ENCODE assay signal across 8 cellular contexts in the genomic region with DNA sequence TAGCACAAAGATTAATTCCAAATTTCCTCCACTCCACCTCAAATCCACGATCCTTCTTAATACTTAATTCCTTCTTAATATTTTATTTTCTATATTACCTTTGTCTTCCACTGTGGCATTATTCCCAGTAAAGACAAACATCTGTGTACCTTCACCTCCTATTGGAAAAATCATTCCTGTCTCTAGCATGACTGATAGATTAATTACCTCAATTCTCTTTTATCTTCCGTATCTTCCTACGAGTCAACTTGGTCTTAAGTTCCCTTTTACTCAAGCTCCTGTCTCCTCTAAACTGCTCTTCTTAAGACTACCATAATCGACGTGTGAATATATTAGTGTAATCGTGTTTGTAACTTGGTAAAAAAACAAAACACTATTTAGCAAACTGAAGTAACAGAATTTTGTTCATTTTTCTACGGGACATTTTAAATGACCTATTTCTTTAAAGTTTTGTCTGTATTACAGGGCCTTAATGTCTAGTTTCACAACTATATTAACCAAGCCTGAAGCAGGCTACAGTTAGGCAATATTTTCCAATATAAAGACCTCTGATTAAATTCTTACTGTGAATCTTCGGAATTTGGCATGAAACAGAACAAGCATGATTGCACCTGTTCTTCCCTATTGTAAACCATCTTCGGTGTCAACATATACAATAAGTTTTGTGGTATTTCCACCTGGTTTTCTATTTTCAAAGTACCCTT. TPM values are rescaled to one million over a fixed set of nuclear protein-coding genes. Genes with fewer than 3 reads are reported as not detected.
DNase-seq lines count a peak whose midpoint lies in the region; TF ChIP-seq lines count a peak whose summit lies in the region.

No MANE protein-coding gene starts in this region.

- H3K27ac ChIP-seq in C4-2B = peak overlapping the region; percentile 97
- H3K27ac ChIP-seq in breast epithelium = peak overlapping the region; percentile 90 to 95

- TF ChIP-seq POLR2A in breast epithelium (IDR thresholded peaks at IDR 0.05) = no peak

- no peaks in the 10 kb centered on the region for H3K27me3 ChIP-seq in breast epithelium
- no peaks in the 10 kb centered on the region for H3K27me3 ChIP-seq in mucosa of stomach (ENCODE audit: control insufficient read depth, insufficient read depth, low read length)

- H3K4me1 ChIP-seq in breast epithelium (peaks cover 0 to 3% of the 10 kb centered on the region in 2 donors), mucosa of stomach (ENCODE audit: control insufficient read depth, insufficient read depth, low read length) (peaks cover 13% of the 10 kb centered on the region)

- H3K9me3 ChIP-seq in breast epithelium (no peaks in the 10 kb centered on the region), mucosa of stomach (ENCODE audit: control insufficient read depth, low read length) (no peaks in the 10 kb centered on the region)

- TF ChIP-seq CTCF in C4-2B (conservative IDR thresholded peaks at IDR 0.05) (no peak), breast epithelium (IDR thresholded peaks at IDR 0.05) (no peak)

- peak; percentile 51 to 76 for DNase-seq in Kasumi-1 (lab: John Stamatoyannopoulos, UW)
- no peak for DNase-seq in breast epithelium (ENCODE audit: low spot score in 2 of 2)
- DNase-seq in HPDE6-E6E7 (ENCODE audit: extremely low spot score) = no peak
- no peak for DNase-seq in iPS-NIHi7 (ENCODE audit: extremely low spot score)
- no peak for DNase-seq in NCI-H128 (lab: John Stamatoyannopoulos, UW; ENCODE audit: unreplicated experiment)
- no peak for DNase-seq in COLO668 (lab: John Stamatoyannopoulos, UW; ENCODE audit: unreplicated experiment)

- H3K36me3 ChIP-seq in breast epithelium = no peaks in the 10 kb centered on the region
- H3K36me3 ChIP-seq in mucosa of stomach (ENCODE audit: control insufficient read depth, insufficient read depth, low read length) = no peaks in the 10 kb centered on the region

- H3K4me3 ChIP-seq in breast epithelium = peak overlapping the region; percentile 81 to 96 (median 90)
- H3K4me3 ChIP-seq in mucosa of stomach (ENCODE audit: low read length) = peak overlapping the region; percentile 42

- intact Hi-C loops in breast epithelium (cut with DNase I; ENCODE audit: low total_unique reads) = no loop called here

- peak overlapping the region; percentile 94 for H3K9ac ChIP-seq in mucosa of stomach (ENCODE audit: low read length)

RNA-seq across cellular contexts. Expression of gene USP38, which starts 1.1 kb away (rescaled TPM):
- 10 to 100 TPM; 19.7 to 28.2 (median 21.6) TPM for total RNA-seq in breast epithelium

Comparison
In these comparisons a context has a peak if more than half of its experiments do, and no peak if none do; other contexts are left out.
1. DNase-seq: peak in Kasumi-1 (2 of 2); none in breast epithelium (0 of 2), HPDE6-E6E7 (single experiment), iPS-NIHi7 (single experiment), NCI-H128 (single experiment) and COLO668 (single experiment).